ENCODE assay signal across 14 cellular contexts in genomic region chrX:40855411-40855810, GRCh38.
DNase-seq lines count a peak whose midpoint lies in the region; ATAC-seq and TF ChIP-seq lines count a peak whose summit lies in the region.
"Had no signal": no experiment of that assay in that cellular context is flagged by ENCODE, and none has a peak within 500 bp of the region (broad histone marks: within the 10 kb centered on the region; RNA-seq: fewer than 3 reads in every experiment).

No MANE protein-coding gene starts in this region.

- H3K79me2 ChIP-seq in PC-3 (ENCODE audit: low read length): no peaks in the 10 kb centered on the region

- no TSS peak for BruUV-seq in PC-3 (replicated peaks; lab: Mats Ljungman, UMichigan)

- H4K91ac ChIP-seq in mesenchymal stem cell (ENCODE audit: low read length): no peak overlapping the region

- H3K4ac ChIP-seq in mesenchymal stem cell (ENCODE audit: low read depth in 1 of 2, low read length in 2 of 2): no peak overlapping the region

- no peak overlapping the region for H2BK12ac ChIP-seq in mesenchymal stem cell (ENCODE audit: low read length in 2 of 2)

- no peaks in the 10 kb centered on the region for H3F3A ChIP-seq in PC-3 (ENCODE audit: low read length, unreplicated experiment)

- peaks cover 28% of the 10 kb centered on the region for H3K4me1 ChIP-seq in HUES48 (ENCODE audit: control insufficient read depth, insufficient read depth, low read length)
- H3K4me1 ChIP-seq in PC-3 (ENCODE audit: insufficient read depth, low read length): peaks cover 6% of the 10 kb centered on the region
- no peaks in the 10 kb centered on the region for H3K4me1 ChIP-seq in mesenchymal stem cell (ENCODE audit: control insufficient read depth, insufficient read depth, low read depth, low read length)

- peak overlapping the region; percentile 32 for H3K27ac ChIP-seq in HUES48 (ENCODE audit: low read depth, low read length)
- H3K27ac ChIP-seq in PC-3 (ENCODE audit: low read length): 0 out of 2 replicates have a peak overlapping the region, but pooled peaks have one; percentile 6
- no peak overlapping the region for H3K27ac ChIP-seq in mesenchymal stem cell (ENCODE audit: low read length, poor library complexity, severe bottlenecking)

- DNase-seq in COR-L47 (lab: John Stamatoyannopoulos, UW): peak; percentile 17
- DNase-seq in PC-3: peak; percentile 94
- DNase-seq in fibroblast of gingiva (ENCODE audit: low read depth): peak; percentile 6
- DNase-seq in activated naive CD4-positive, alpha-beta T cell treated with Interleukin-2 at 50 U/mL for 16 hours: no peak
- DNase-seq in mesenchymal stem cell: no peak
- no peak for DNase-seq in CD1c-positive myeloid dendritic cell (ENCODE audit: extremely low spot score)
- DNase-seq in HK-2 (ENCODE audit: unreplicated experiment): no peak
- DNase-seq: activated CD4-positive, alpha-beta T cell treated with anti-CD3 and anti-CD28 coated beads, Interleukin-2, amount 10 ng/mL, durations not matched to agents 7 days and 5 days; DMS53; MV-4-11; naive thymus-derived CD4-positive, alpha-beta T cell; NCI-H524 treated with DMSO at 0.1 percent for 48 hours; T1000 had no signal

- no peak overlapping the region for H2BK120ac ChIP-seq in mesenchymal stem cell (ENCODE audit: low read depth, low read length)

- H3K9me2 ChIP-seq in PC-3 (replicated peaks; ENCODE audit: low read length): no peaks in the 10 kb centered on the region

- no peak overlapping the region for H2AFZ ChIP-seq in PC-3 (ENCODE audit: low read length)
- H2AFZ ChIP-seq in mesenchymal stem cell (ENCODE audit: low read depth, low read length): no peak overlapping the region

- POLR2A ChIA-PET in PC-3 (lab: Charles Lee; ENCODE audit: unreplicated experiment): no interaction called here

- no peaks in the 10 kb centered on the region for H4K20me1 ChIP-seq in PC-3 (ENCODE audit: low read length)

- H2BK15ac ChIP-seq in mesenchymal stem cell (ENCODE audit: low read depth, poor library complexity, severe bottlenecking): no peak overlapping the region

- intact Hi-C loops in PC-3 (cut with micrococcal nuclease): no loop called here

- H3K18ac ChIP-seq in mesenchymal stem cell (ENCODE audit: low read depth in 1 of 2, low read length in 2 of 2): no peak overlapping the region

- H4K8ac ChIP-seq in mesenchymal stem cell (ENCODE audit: low read length): no peak overlapping the region

- H2BK5ac ChIP-seq in mesenchymal stem cell (ENCODE audit: low read depth, low read length, poor library complexity, severe bottlenecking): no peak overlapping the region

- no peak overlapping the region for H3K14ac ChIP-seq in mesenchymal stem cell (ENCODE audit: low read length in 2 of 2)

- no peak overlapping the region for H3K23ac ChIP-seq in mesenchymal stem cell (ENCODE audit: low read length in 2 of 2)

- H3K79me1 ChIP-seq in mesenchymal stem cell (replicated peaks; ENCODE audit: low read length, poor library complexity, severe bottlenecking): no peaks in the 10 kb centered on the region

- no peak overlapping the region for H2AK5ac ChIP-seq in mesenchymal stem cell (ENCODE audit: low read length, severe bottlenecking)

- no peak for TF ChIP-seq CTCF in PC-3 (conservative IDR thresholded peaks at IDR 0.05; ENCODE audit: low read depth, low read length)

- CTCF ChIA-PET in PC-3 (lab: Charles Lee): no interaction called here

- no peaks in the 10 kb centered on the region for H3K36me3 ChIP-seq in HUES48 (ENCODE audit: control insufficient read depth, insufficient read depth, low read length)
- H3K36me3 ChIP-seq in PC-3 (ENCODE audit: low read depth, low read length): no peaks in the 10 kb centered on the region
- no peaks in the 10 kb centered on the region for H3K36me3 ChIP-seq in mesenchymal stem cell (ENCODE audit: control insufficient read depth in 1 of 2, insufficient read depth in 2 of 2, low read depth in 1 of 2, low read length in 2 of 2)

- H3K4me2 ChIP-seq in PC-3 (ENCODE audit: low read length) (no peak overlapping the region), mesenchymal stem cell (ENCODE audit: low read length, poor library complexity, severe bottlenecking) (no peak overlapping the region)

- ATAC-seq in PC-3: peak; percentile 88
- ATAC-seq: naive thymus-derived CD4-positive, alpha-beta T cell had no signal

- H3K9ac ChIP-seq in HUES48 (ENCODE audit: low read depth, low read length) (no peak overlapping the region), PC-3 (ENCODE audit: low read length) (no peak overlapping the region), mesenchymal stem cell (ENCODE audit: low read length) (no peak overlapping the region)

- H3K4me3 ChIP-seq in HUES48 (ENCODE audit: low read depth, low read length) (no peak overlapping the region), PC-3 (ENCODE audit: low read length) (no peak overlapping the region), mesenchymal stem cell (ENCODE audit: insufficient read depth in 1 of 2, low read depth in 1 of 2, low read length in 2 of 2) (no peak overlapping the region)

- peaks cover 16% of the 10 kb centered on the region for H3K9me3 ChIP-seq in HUES48 (ENCODE audit: control insufficient read depth, insufficient read depth, low read length)
- H3K9me3 ChIP-seq in PC-3 (ENCODE audit: low read length): no peaks in the 10 kb centered on the region
- peaks cover 6% of the 10 kb centered on the region for H3K9me3 ChIP-seq in mesenchymal stem cell (ENCODE audit: control insufficient read depth, low read length)

- no peaks in the 10 kb centered on the region for H3K27me3 ChIP-seq in HUES48 (ENCODE audit: control insufficient read depth, insufficient read depth, low read length)
- no peaks in the 10 kb centered on the region for H3K27me3 ChIP-seq in PC-3 (ENCODE audit: low read length)
- H3K27me3 ChIP-seq in mesenchymal stem cell (ENCODE audit: control insufficient read depth in 1 of 2, insufficient read depth in 1 of 2, low read length in 2 of 2): peaks cover 0 to 35% of the 10 kb centered on the region in 2 experiments

Comparison
In these comparisons a context has a peak if more than half of its experiments do, and no peak if none do; other contexts are left out.
1. DNase-seq: peak in COR-L47 (single experiment), PC-3 (single experiment) and fibroblast of gingiva (single experiment); none in activated naive CD4-positive, alpha-beta T cell treated with Interleukin-2 at 50 U/mL for 16 hours (single experiment), mesenchymal stem cell (single experiment), CD1c-positive myeloid dendritic cell (single experiment) and HK-2 (single experiment).